In genomic region chr14:89956294-89957009, GRCh38 we compare ENCODE assay signal across 8 cellular contexts. TPM values are rescaled to one million over a fixed set of nuclear protein-coding genes. Genes with fewer than 3 reads are reported as not detected.
A peak's percentile ranks its signal among the peaks of the same experiment; 100 is the strongest.
DNase-seq lines count a peak whose midpoint lies in the region; TF ChIP-seq lines count a peak whose summit lies in the region.

No MANE protein-coding gene starts in this region.

- peak overlapping the region; percentile 74 for H3K4me3 ChIP-seq in MM.1S (ENCODE audit: low read length)
- H3K4me3 ChIP-seq in ascending aorta = peak overlapping the region; percentile 82 to 83
- peak overlapping the region; percentile 92 for H3K4me3 ChIP-seq in iPS-11a (ENCODE audit: low read depth, low read length)
- peak overlapping the region; percentile 73 to 95 (median 88) for H3K4me3 ChIP-seq in skin epidermis

- H3K23ac ChIP-seq in H9 (ENCODE audit: insufficient read length, low read depth, low read length) = no peak overlapping the region

- H3K79me2 ChIP-seq in H9 (ENCODE audit: insufficient read depth, low read length) = no peaks in the 10 kb centered on the region
- peaks cover 27% of the 10 kb centered on the region for H3K79me2 ChIP-seq in MM.1S (ENCODE audit: low read length)

- DNase-seq in GDM1 (lab: John Stamatoyannopoulos, UW) (peak; percentile 44), H9 (peak; percentile 62), MM.1S (peak; percentile 73), ascending aorta (ENCODE audit: low spot score in 2 of 2) (peak; percentile 70 to 91), NCI-H1930 (lab: John Stamatoyannopoulos, UW) (no peak)
- DNase-seq in T-helper 2 cell treated with Interferon-gamma antibody and Interleukin-4, amounts not matched to agents 5 μg/mL and 100 μg/mL, for 36 hours (ENCODE audit: low spot score) = peak; percentile 89

- no peak overlapping the region for H2BK15ac ChIP-seq in H9 (ENCODE audit: low read depth, low read length)

- H3K56ac ChIP-seq in H9 (ENCODE audit: insufficient read length, low read depth, low read length) = peak overlapping the region; percentile 37

- no CpG with 5 or more reads among the region's 38 CpGs for WGBS in H9 (ENCODE audit: extremely low coverage, insufficient read length, low lambda C conversion rate)

- intact Hi-C loops in ascending aorta (cut with DNase I) = loop anchor here (2.0 to 10.0 kb wide), 6 partner anchors 298 to 1404 kb away; partner anchors contain the start of genes CALM1, PSMC1 and TTC8

- H3K36me3 Mint-ChIP-seq in H9 (ENCODE audit: insufficient read depth in 1 of 3, low read depth in 3 of 3) = peaks cover 10 to 24% (median 14%) of the 10 kb centered on the region in 3 experiments
- H3K36me3 Mint-ChIP-seq in T-helper 2 cell treated with Interferon-gamma antibody and Interleukin-4, amounts not matched to agents 5 μg/mL and 100 μg/mL, for 36 hours (ENCODE audit: low read depth) = peaks cover 43% of the 10 kb centered on the region

- H3K9me3 Mint-ChIP-seq in H9 = no peaks in the 10 kb centered on the region
- H3K9me3 Mint-ChIP-seq in T-helper 2 cell treated with Interferon-gamma antibody and Interleukin-4, amounts not matched to agents 5 μg/mL and 100 μg/mL, for 36 hours = peaks cover 4% of the 10 kb centered on the region

- no peaks in the 10 kb centered on the region for H3K9me2 ChIP-seq in MM.1S (replicated peaks; ENCODE audit: insufficient read depth, low read length)

- H2BK12ac ChIP-seq in H9 (ENCODE audit: insufficient read length, low read depth, low read length) = no peak overlapping the region

- peak overlapping the region; percentile 97 for H3K4me2 ChIP-seq in H9 (ENCODE audit: insufficient read depth, insufficient read length, low read length)
- H3K4me2 ChIP-seq in MM.1S (ENCODE audit: low read depth, low read length) = peak overlapping the region; percentile 66

- peak overlapping the region; percentile 25 to 97 (median 78); a peak in 6 of 7 replicates for H3K27ac Mint-ChIP-seq in H9
- peak overlapping the region; percentile 99 for H3K27ac Mint-ChIP-seq in T-helper 2 cell treated with Interferon-gamma antibody and Interleukin-4, amounts not matched to agents 5 μg/mL and 100 μg/mL, for 36 hours

- H3K14ac ChIP-seq in H9 (ENCODE audit: insufficient read depth, low read length) = peak overlapping the region; percentile 91

- no peak overlapping the region for H3T11ph ChIP-seq in H9 (ENCODE audit: low read length)

- peak overlapping the region; percentile 94 to 96 for H3K4me3 Mint-ChIP-seq in H9
- H3K4me3 Mint-ChIP-seq in T-helper 2 cell treated with Interferon-gamma antibody and Interleukin-4, amounts not matched to agents 5 μg/mL and 100 μg/mL, for 36 hours = peak overlapping the region; percentile 95

- no peak overlapping the region for H2BK120ac ChIP-seq in H9 (ENCODE audit: low read depth, low read length, poor library complexity, severe bottlenecking)

- H3K23me2 ChIP-seq in H9 (ENCODE audit: insufficient read length, low read depth, low read length, poor library complexity, severe bottlenecking) = peaks cover 19% of the 10 kb centered on the region

- H3K4me1 ChIP-seq in H9 (ENCODE audit: insufficient read depth, low read length) (peaks cover 3% of the 10 kb centered on the region; the same call in 1 of the 2 replicates), MM.1S (ENCODE audit: low read length) (peaks cover 21% of the 10 kb centered on the region), ascending aorta (peaks cover 4 to 11% of the 10 kb centered on the region in 2 donors)

- H3K27me3 ChIP-seq in H9 (ENCODE audit: insufficient read depth, low read length) (no peaks in the 10 kb centered on the region), MM.1S (replicated peaks; ENCODE audit: insufficient read depth, low read length) (no peaks in the 10 kb centered on the region), ascending aorta (no peaks in the 10 kb centered on the region)

- H3K9ac ChIP-seq in H9 (ENCODE audit: extremely low read depth, insufficient read length, low read length) (peak overlapping the region; percentile 75), MM.1S (ENCODE audit: low read length) (peak overlapping the region; percentile 95)

- H4K5ac ChIP-seq in H9 (ENCODE audit: insufficient read length, low read depth, low read length) = no peak overlapping the region

- H3K4ac ChIP-seq in H9 (ENCODE audit: low read depth, low read length) = no peak overlapping the region

- no peaks in the 10 kb centered on the region for H4K20me1 ChIP-seq in H9 (ENCODE audit: control insufficient read depth, insufficient read depth, insufficient read length)
- H4K20me1 ChIP-seq in MM.1S (ENCODE audit: insufficient read depth, low read length) = no peaks in the 10 kb centered on the region

- H2BK20ac ChIP-seq in H9 (ENCODE audit: low read depth, low read length, poor library complexity, severe bottlenecking) = no peak overlapping the region

- no peak overlapping the region for H4K91ac ChIP-seq in H9 (ENCODE audit: insufficient read length, low read depth, low read length)

- H3K27ac ChIP-seq in H9 (ENCODE audit: insufficient read length, low read depth, low read length) (no peak overlapping the region), MM.1S (ENCODE audit: low read length) (peak overlapping the region; percentile 98), ascending aorta (peak overlapping the region; percentile 91 to 94), skin epidermis (peak overlapping the region; percentile 79 to 98 (median 93))

- no peak overlapping the region for H4K8ac ChIP-seq in H9 (replicated peaks; ENCODE audit: insufficient read length, low read depth, low read length)

- H3K79me1 ChIP-seq in H9 (ENCODE audit: insufficient read depth, low read depth, low read length, poor library complexity, severe bottlenecking) = peaks cover 3% of the 10 kb centered on the region

- peaks cover 33% of the 10 kb centered on the region for H3F3A ChIP-seq in MM.1S (ENCODE audit: insufficient read depth, low read length)

- H3K4me1 Mint-ChIP-seq in H9 = peaks cover 42 to 49% of the 10 kb centered on the region in 2 experiments
- H3K4me1 Mint-ChIP-seq in T-helper 2 cell treated with Interferon-gamma antibody and Interleukin-4, amounts not matched to agents 5 μg/mL and 100 μg/mL, for 36 hours (ENCODE audit: low read depth) = peaks cover 63% of the 10 kb centered on the region

- no peaks in the 10 kb centered on the region; the same call in 1 of the 2 replicates for H3K27me3 Mint-ChIP-seq in H9 (ENCODE audit: low read depth)
- H3K27me3 Mint-ChIP-seq in T-helper 2 cell treated with Interferon-gamma antibody and Interleukin-4, amounts not matched to agents 5 μg/mL and 100 μg/mL, for 36 hours (ENCODE audit: low read depth) = no peaks in the 10 kb centered on the region

- no peaks in the 10 kb centered on the region for H3K36me3 ChIP-seq in MM.1S (replicated peaks; ENCODE audit: insufficient read depth, low read length)
- no peaks in the 10 kb centered on the region for H3K36me3 ChIP-seq in ascending aorta

- H2BK5ac ChIP-seq in H9 (ENCODE audit: insufficient read length, low read length) = no peak overlapping the region

- H3K18ac ChIP-seq in H9 (ENCODE audit: insufficient read length, low read depth, low read length) = peak overlapping the region; percentile 72

- H2AFZ ChIP-seq in H9 (ENCODE audit: low read length) = no peak overlapping the region
- H2AFZ ChIP-seq in MM.1S (ENCODE audit: low read length) = 0 out of 2 replicates have a peak overlapping the region, but pooled peaks have one; percentile 31

- no peaks in the 10 kb centered on the region for H3K9me3 ChIP-seq in H9 (ENCODE audit: control insufficient read depth, low read depth, low read length)
- no peaks in the 10 kb centered on the region for H3K9me3 ChIP-seq in MM.1S (replicated peaks; ENCODE audit: insufficient read depth, low read length)
- no peaks in the 10 kb centered on the region for H3K9me3 ChIP-seq in ascending aorta

- H2AK5ac ChIP-seq in H9 (ENCODE audit: insufficient read length, low read length) = no peak overlapping the region

- no peak for TF ChIP-seq CTCF in H9 (conservative IDR thresholded peaks at IDR 0.05)
- TF ChIP-seq CTCF in MM.1S (IDR thresholded peaks at IDR 0.05; ENCODE audit: low read length) = no peak
- TF ChIP-seq CTCF in ascending aorta (IDR thresholded peaks at IDR 0.05) = no peak

RNA-seq across cellular contexts. Expression of gene TDP1, which starts 0.7 kb away (rescaled TPM):
- 51.2 and 53.4 TPM in 2 replicates for total RNA-seq in H9 (2021)
- total RNA-seq in ascending aorta = 9.4 TPM

RNA-seq across cellular contexts. Expression of gene EFCAB11, which starts 1.9 kb away (rescaled TPM):
- total RNA-seq in H9 (2021) = 17.4 TPM in 2 replicates
- total RNA-seq in ascending aorta = not detected

Comparison
In these comparisons a context has a peak if more than half of its experiments do, and no peak if none do; other contexts are left out.
1. DNase-seq: peak in GDM1 (single experiment), H9 (single experiment), MM.1S (single experiment), T-helper 2 cell treated with Interferon-gamma antibody and Interleukin-4, amounts not matched to agents 5 μg/mL and 100 μg/mL, for 36 hours (single experiment) and ascending aorta (2 of 2); none in NCI-H1930 (0 of 2).
2. RNA of gene EFCAB11, which starts 1.9 kb away (total RNA-seq): 17.4 TPM in H9; not detected in ascending aorta (single experiment); every median in the first group is over 10 times any median in the second.
3. Peak in every context shown above with its lines, with median percentiles within 50 percentile points of each other: H3K4me3 ChIP-seq.